In the genomic region with DNA sequence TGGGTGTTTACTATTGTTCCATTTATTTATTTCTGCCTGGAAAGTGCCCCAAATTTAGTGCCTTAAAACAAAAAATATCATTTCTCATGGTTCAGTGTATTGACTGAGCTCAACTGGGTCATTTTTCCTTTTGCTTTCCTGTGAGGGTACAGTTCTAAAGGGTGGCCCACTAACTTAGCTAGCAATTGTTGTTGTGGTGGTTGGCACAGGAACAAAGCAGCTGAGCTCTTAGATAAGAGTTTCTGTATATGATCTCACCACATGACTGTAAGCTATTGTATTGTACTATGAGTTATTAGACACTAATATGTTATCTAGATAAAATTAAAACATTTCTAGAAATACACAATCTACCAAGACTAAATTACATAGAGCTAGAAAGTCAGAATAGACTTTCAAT, we compare ENCODE assay signal across 1 cellular context.
TF ChIP-seq lines count a peak whose summit lies in the region.

No MANE protein-coding gene starts in this region.

TF ChIP-seq in GM23338, 12 proteins besides CTCF, POLR2A, EP300 and RAD21 (continued from another document):
- TF ChIP-seq, protein P1, sequence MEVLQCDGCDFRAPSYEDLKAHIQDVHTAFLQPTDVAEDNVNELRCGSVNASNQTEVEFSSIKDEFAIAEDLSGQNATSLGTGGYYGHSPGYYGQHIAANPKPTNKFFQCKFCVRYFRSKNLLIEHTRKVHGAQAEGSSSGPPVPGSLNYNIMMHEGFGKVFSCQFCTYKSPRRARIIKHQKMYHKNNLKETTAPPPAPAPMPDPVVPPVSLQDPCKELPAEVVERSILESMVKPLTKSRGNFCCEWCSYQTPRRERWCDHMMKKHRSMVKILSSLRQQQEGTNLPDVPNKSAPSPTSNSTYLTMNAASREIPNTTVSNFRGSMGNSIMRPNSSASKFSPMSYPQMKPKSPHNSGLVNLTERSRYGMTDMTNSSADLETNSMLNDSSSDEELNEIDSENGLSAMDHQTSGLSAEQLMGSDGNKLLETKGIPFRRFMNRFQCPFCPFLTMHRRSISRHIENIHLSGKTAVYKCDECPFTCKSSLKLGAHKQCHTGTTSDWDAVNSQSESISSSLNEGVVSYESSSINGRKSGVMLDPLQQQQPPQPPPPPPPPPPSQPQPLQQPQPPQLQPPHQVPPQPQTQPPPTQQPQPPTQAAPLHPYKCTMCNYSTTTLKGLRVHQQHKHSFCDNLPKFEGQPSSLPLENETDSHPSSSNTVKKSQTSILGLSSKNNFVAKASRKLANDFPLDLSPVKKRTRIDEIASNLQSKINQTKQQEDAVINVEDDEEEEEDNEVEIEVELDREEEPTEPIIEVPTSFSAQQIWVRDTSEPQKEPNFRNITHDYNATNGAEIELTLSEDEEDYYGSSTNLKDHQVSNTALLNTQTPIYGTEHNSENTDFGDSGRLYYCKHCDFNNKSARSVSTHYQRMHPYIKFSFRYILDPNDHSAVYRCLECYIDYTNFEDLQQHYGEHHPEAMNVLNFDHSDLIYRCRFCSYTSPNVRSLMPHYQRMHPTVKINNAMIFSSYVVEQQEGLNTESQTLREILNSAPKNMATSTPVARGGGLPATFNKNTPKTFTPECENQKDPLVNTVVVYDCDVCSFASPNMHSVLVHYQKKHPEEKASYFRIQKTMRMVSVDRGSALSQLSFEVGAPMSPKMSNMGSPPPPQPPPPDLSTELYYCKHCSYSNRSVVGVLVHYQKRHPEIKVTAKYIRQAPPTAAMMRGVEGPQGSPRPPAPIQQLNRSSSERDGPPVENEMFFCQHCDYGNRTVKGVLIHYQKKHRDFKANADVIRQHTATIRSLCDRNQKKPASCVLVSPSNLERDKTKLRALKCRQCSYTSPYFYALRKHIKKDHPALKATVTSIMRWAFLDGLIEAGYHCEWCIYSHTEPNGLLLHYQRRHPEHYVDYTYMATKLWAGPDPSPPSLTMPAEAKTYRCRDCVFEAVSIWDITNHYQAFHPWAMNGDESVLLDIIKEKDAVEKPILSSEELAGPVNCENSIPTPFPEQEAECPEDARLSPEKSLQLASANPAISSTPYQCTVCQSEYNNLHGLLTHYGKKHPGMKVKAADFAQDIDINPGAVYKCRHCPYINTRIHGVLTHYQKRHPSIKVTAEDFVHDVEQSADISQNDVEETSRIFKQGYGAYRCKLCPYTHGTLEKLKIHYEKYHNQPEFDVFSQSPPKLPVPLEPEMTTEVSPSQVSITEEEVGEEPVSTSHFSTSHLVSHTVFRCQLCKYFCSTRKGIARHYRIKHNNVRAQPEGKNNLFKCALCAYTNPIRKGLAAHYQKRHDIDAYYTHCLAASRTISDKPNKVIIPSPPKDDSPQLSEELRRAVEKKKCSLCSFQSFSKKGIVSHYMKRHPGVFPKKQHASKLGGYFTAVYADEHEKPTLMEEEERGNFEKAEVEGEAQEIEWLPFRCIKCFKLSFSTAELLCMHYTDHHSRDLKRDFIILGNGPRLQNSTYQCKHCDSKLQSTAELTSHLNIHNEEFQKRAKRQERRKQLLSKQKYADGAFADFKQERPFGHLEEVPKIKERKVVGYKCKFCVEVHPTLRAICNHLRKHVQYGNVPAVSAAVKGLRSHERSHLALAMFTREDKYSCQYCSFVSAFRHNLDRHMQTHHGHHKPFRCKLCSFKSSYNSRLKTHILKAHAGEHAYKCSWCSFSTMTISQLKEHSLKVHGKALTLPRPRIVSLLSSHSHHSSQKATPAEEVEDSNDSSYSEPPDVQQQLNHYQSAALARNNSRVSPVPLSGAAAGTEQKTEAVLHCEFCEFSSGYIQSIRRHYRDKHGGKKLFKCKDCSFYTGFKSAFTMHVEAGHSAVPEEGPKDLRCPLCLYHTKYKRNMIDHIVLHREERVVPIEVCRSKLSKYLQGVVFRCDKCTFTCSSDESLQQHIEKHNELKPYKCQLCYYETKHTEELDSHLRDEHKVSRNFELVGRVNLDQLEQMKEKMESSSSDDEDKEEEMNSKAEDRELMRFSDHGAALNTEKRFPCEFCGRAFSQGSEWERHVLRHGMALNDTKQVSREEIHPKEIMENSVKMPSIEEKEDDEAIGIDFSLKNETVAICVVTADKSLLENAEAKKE (CRISPR knock-in tag; IDR thresholded peaks at IDR 0.05), result no peak
- no peak for TF ChIP-seq POLR2AphosphoS5 (IDR thresholded peaks at IDR 0.05; ENCODE audit: low read depth)
- no peak for TF ChIP-seq EZH2phosphoT487 (IDR thresholded peaks at IDR 0.05; ENCODE audit: unreplicated experiment)
- no peak for TF ChIP-seq JUNB (IDR thresholded peaks at IDR 0.05; ENCODE audit: unreplicated experiment)
